Comparison of ENCODE assay signal across 11 cellular contexts in genomic region chr3:186787642-186788481, GRCh38. TPM values are rescaled to one million over a fixed set of nuclear protein-coding genes. Genes with fewer than 3 reads are reported as not detected.
DNase-seq lines count a peak whose midpoint lies in the region; ATAC-seq, FAIRE-seq and TF ChIP-seq lines count a peak whose summit lies in the region.
"Had no signal": no experiment of that assay in that cellular context is flagged by ENCODE, and none has a peak within 500 bp of the region (broad histone marks: within the 10 kb centered on the region; RNA-seq: fewer than 3 reads in every experiment).

No MANE protein-coding gene starts in this region.

- no peak for ATAC-seq in HepG2
- ATAC-seq in right lobe of liver: no peak
- ATAC-seq in SK-N-SH treated with all-trans-retinoic acid at 6 μM for 48 hours: no peak
- no peak for ATAC-seq in pancreas
- no peak for ATAC-seq in left cardiac atrium
- ATAC-seq in GM21576 (IDR thresholded peaks at IDR 0.05; ENCODE audit: unreplicated experiment): no peak

- H4K20me1 ChIP-seq in HepG2 (ENCODE audit: insufficient read depth, low read length): peaks cover 67% of the 10 kb centered on the region

- TSS peak; percentile 0 for BruUV-seq in HepG2 (replicated peaks; lab: Mats Ljungman, UMichigan)

- H3K9me3 ChIP-seq in HepG2 (ENCODE audit: low read length) (no peaks in the 10 kb centered on the region), right lobe of liver (no peaks in the 10 kb centered on the region), pancreas (no peaks in the 10 kb centered on the region)

- H2AFZ ChIP-seq in HepG2 (ENCODE audit: low read length): no peak overlapping the region

- POLR2A ChIA-PET in HepG2 (lab: Yijun Ruan, JAX): no interaction called here

- H3K27ac ChIP-seq in HepG2 (ENCODE audit: extremely low read length, insufficient read depth, low read length) (no peak overlapping the region), right lobe of liver (no peak overlapping the region), pancreas (no peak overlapping the region)

- 90% methylated on average over 15 of the region's 15 CpGs for WGBS in HepG2 (ENCODE audit: low lambda C conversion rate)
- 68% methylated on average over 15 of the region's 15 CpGs for WGBS in right lobe of liver (ENCODE audit: insufficient coverage, low coverage, low lambda C conversion rate, missing lambda C conversion rate)
- WGBS in pancreas, 2 donors: 56 to 59% methylated on average over 15 of the region's 15 CpGs

- H3K27me3 ChIP-seq in HepG2 (ENCODE audit: control insufficient read depth in 1 of 2, insufficient read depth in 2 of 2, low read length in 2 of 2) (no peaks in the 10 kb centered on the region; a peak in 1 of 5 replicates), right lobe of liver (no peaks in the 10 kb centered on the region), pancreas (no peaks in the 10 kb centered on the region)

- H3K79me2 ChIP-seq in HepG2 (ENCODE audit: insufficient read depth, low read length): peaks cover 35% of the 10 kb centered on the region

- intact Hi-C loops in HepG2 (cut with micrococcal nuclease; ENCODE audit: unreplicated experiment): no loop called here
- intact Hi-C loops in right lobe of liver (cut with DNase I): no loop called here
- intact Hi-C loops in pancreas (cut with DNase I): no loop called here
- intact Hi-C loops in left cardiac atrium (cut with DNase I): no loop called here

- peaks cover 37% of the 10 kb centered on the region for H3K4me1 ChIP-seq in HepG2 (ENCODE audit: insufficient read depth, low read length)
- H3K4me1 ChIP-seq in right lobe of liver: peaks cover 0 to 33% (median 10%) of the 10 kb centered on the region in 4 donors
- peaks cover 28 to 30% (median 28%) of the 10 kb centered on the region in 3 donors for H3K4me1 ChIP-seq in pancreas

- no peak for TF ChIP-seq RAD21 in HepG2 (CRISPR knock-in tag; IDR thresholded peaks at IDR 0.05)

- peak overlapping the region; percentile 82; the same call in 1 of the 2 replicates for H3K4me2 ChIP-seq in HepG2 (ENCODE audit: low read depth, low read length)

- H3K9ac ChIP-seq in HepG2 (ENCODE audit: insufficient read depth, low read depth, low read length): no peak overlapping the region

- CTCF ChIA-PET in HepG2 (lab: Yijun Ruan, JAX; ENCODE audit: low intra/inter-chr PET ratio, low total read pairs): no interaction called here

- no peak for TF ChIP-seq CTCF in HepG2 (CRISPR knock-in tag; IDR thresholded peaks at IDR 0.05)
- no peak for TF ChIP-seq CTCF in right lobe of liver (IDR thresholded peaks at IDR 0.05)
- no peak for TF ChIP-seq CTCF in pancreas (IDR thresholded peaks at IDR 0.05)

- TF ChIP-seq EP300 in HepG2 (IDR thresholded peaks at IDR 0.05; ENCODE audit: low read depth in 2 of 2, low read length in 2 of 2) (no peak), HepG2 (CRISPR knock-in tag; IDR thresholded peaks at IDR 0.05; ENCODE audit: borderline replicate concordance) (no peak)

- TF ChIP-seq POLR2A in HepG2 (IDR thresholded peaks at IDR 0.05; ENCODE audit: insufficient read depth in 1 of 2, low read depth in 2 of 2, low read length in 2 of 2) (no peak; a peak in 1 of 4 replicates), right lobe of liver (IDR thresholded peaks at IDR 0.05) (no peak)

- in situ Hi-C loops in HepG2 (cut with HindIII; ENCODE audit: extremely low pct_ligation_motif_present, low pct_unique_long_range_greater_than_20kb): no loop called here

- DNase-seq in HepG2 (ENCODE audit: low spot score): no peak
- DNase-seq in right lobe of liver: no peak
- peak; percentile 8 for DNase-seq in fibroblast of peridontal ligament (ENCODE audit: extremely low read depth)
- DNase-seq in dermis blood vessel endothelial cell: no peak
- DNase-seq in pancreas: no peak
- no peak for DNase-seq in left cardiac atrium
- DNase-seq: islet precursor cell, KG1 had no signal

- H3K4me3 ChIP-seq in HepG2 (replicated peaks in 1 of 3; ENCODE audit: insufficient read depth in 1 of 3, low read depth in 2 of 3, low read length in 3 of 3) (no peak overlapping the region), right lobe of liver (no peak overlapping the region), pancreas (peak overlapping the region in 2 of 4 donors; percentile 86)

- H3K36me3 ChIP-seq in HepG2 (replicated peaks in 1 of 2; ENCODE audit: control insufficient read depth in 1 of 2, insufficient read depth in 2 of 2, low read length in 2 of 2) (peaks cover 21 to 60% of the 10 kb centered on the region in 2 experiments), right lobe of liver (peaks cover 15 to 64% (median 50%) of the 10 kb centered on the region in 4 donors), pancreas (peaks cover 9 to 56% (median 37%) of the 10 kb centered on the region in 3 donors)

- no peak for FAIRE-seq in HepG2 (lab: Jason Lieb, UNC)
- FAIRE-seq in pancreas (lab: Jason Lieb, UNC): no peak

RNA-seq across cellular contexts. Expression of gene EIF4A2, which starts 4.5 kb away (rescaled TPM):
- total RNA-seq in HepG2 (2016; rRNA removed; fragmentation: Illumina TruSeq; extraction: Trizol) (446 and 480 TPM in 2 replicates), right lobe of liver (100 to 1,000 TPM in 5 of 6 experiments, 10 to 100 TPM in 1; 98.9 to 234 (median 131) TPM), dermis blood vessel endothelial cell (564 and 1,344 TPM in 2 replicates), pancreas (100 to 1,000 TPM; 209 to 308 (median 242) TPM), left cardiac atrium (100 to 1,000 TPM; 260 to 342 TPM)
- total RNA-seq in HepG2 (2016; cell fraction: cytosol; rRNA removed; fragmentation: Illumina TruSeq; extraction: Trizol; ENCODE audit: low read depth): 146 and 165 TPM in 2 replicates
- total RNA-seq in HepG2 (2016; cell fraction: insoluble cytoplasmic fraction; rRNA removed; fragmentation: Illumina TruSeq; extraction: Trizol): 450 and 480 TPM in 2 replicates
- total RNA-seq in HepG2 (2016; cell fraction: membrane; rRNA removed; fragmentation: Illumina TruSeq; extraction: Trizol): 286 and 327 TPM in 2 replicates
- total RNA-seq in HepG2 (2016; cell fraction: nucleus; rRNA removed; fragmentation: Illumina TruSeq; extraction: Trizol): 656 and 709 TPM in 2 replicates
- polyA plus RNA-seq in HepG2 (2011; rRNA removed) (475 and 596 TPM in 2 replicates), pancreas (100 to 1,000 TPM; 276 to 402 TPM)
- polyA plus RNA-seq in HepG2 (2011; cell fraction: cytosol; rRNA removed): 247 and 610 TPM in 2 replicates
- polyA plus RNA-seq in HepG2 (2011; cell fraction: nucleus; rRNA removed): 443 and 672 TPM in 2 replicates
- polyA plus RNA-seq in HepG2 (2012): 536 and 611 TPM in 2 replicates
- polyA plus RNA-seq in HepG2 (2016; cell fraction: cytosol; fragmentation: Illumina TruSeq; extraction: Trizol; ENCODE audit: low read depth): 52.8 and 60.6 TPM in 2 replicates
- polyA plus RNA-seq in HepG2 (2016; cell fraction: insoluble cytoplasmic fraction; fragmentation: Illumina TruSeq; extraction: Trizol; ENCODE audit: low read depth): 340 and 366 TPM in 2 replicates
- 139 and 154 TPM in 2 replicates for polyA plus RNA-seq in HepG2 (2016; cell fraction: membrane; fragmentation: Illumina TruSeq; extraction: Trizol; ENCODE audit: low read depth)
- polyA plus RNA-seq in HepG2 (2016; cell fraction: nucleus; fragmentation: Illumina TruSeq; extraction: Trizol; ENCODE audit: insufficient read depth, low read depth): 727 and 748 TPM in 2 replicates
- polyA minus RNA-seq in HepG2 (2011; rRNA and poly(A)+ RNA removed; ENCODE audit: low replicate concordance): 191 and 270 TPM in 2 replicates
- polyA minus RNA-seq in HepG2 (2011; cell fraction: cytosol; rRNA and poly(A)+ RNA removed): 288 and 321 TPM in 2 replicates
- 1,137 and 1,381 TPM in 2 replicates for polyA minus RNA-seq in HepG2 (2011; cell fraction: nucleus; rRNA and poly(A)+ RNA removed)

RNA-seq across cellular contexts. Expression of gene RFC4, which starts 18.4 kb away (rescaled TPM):
- total RNA-seq in HepG2 (2016; rRNA removed; fragmentation: Illumina TruSeq; extraction: Trizol) (103 and 109 TPM in 2 replicates), right lobe of liver (10 to 100 TPM in 2 of 6 experiments, 1 to 10 TPM in 4; 4.6 to 17.4 (median 5.6) TPM), dermis blood vessel endothelial cell (27.9 and 32.0 TPM in 2 replicates), pancreas (10 to 100 TPM in 1 of 6 donors, 1 to 10 TPM in 5; 5.1 to 11.5 (median 8.0) TPM), left cardiac atrium (10 to 100 TPM in 1 of 2 donors, 1 to 10 TPM in 1; 9.6 to 12.0 TPM)
- 40.2 and 42.1 TPM in 2 replicates for total RNA-seq in HepG2 (2016; cell fraction: cytosol; rRNA removed; fragmentation: Illumina TruSeq; extraction: Trizol; ENCODE audit: low read depth)
- 106 and 115 TPM in 2 replicates for total RNA-seq in HepG2 (2016; cell fraction: insoluble cytoplasmic fraction; rRNA removed; fragmentation: Illumina TruSeq; extraction: Trizol)
- total RNA-seq in HepG2 (2016; cell fraction: membrane; rRNA removed; fragmentation: Illumina TruSeq; extraction: Trizol): 31.0 and 31.4 TPM in 2 replicates
- 68.8 and 77.7 TPM in 2 replicates for total RNA-seq in HepG2 (2016; cell fraction: nucleus; rRNA removed; fragmentation: Illumina TruSeq; extraction: Trizol)
- polyA plus RNA-seq in HepG2 (2011; rRNA removed) (15.1 and 18.5 TPM in 2 replicates), pancreas (10 to 100 TPM in 1 of 2 donors, 1 to 10 TPM in 1; 7.0 to 10.9 TPM)
- 7.9 and 8.6 TPM in 2 replicates for polyA plus RNA-seq in HepG2 (2011; cell fraction: cytosol; rRNA removed)
- polyA plus RNA-seq in HepG2 (2011; cell fraction: nucleus; rRNA removed): 32.1 and 36.9 TPM in 2 replicates
- 26.8 and 40.8 TPM in 2 replicates for polyA plus RNA-seq in HepG2 (2012)
- 9.3 and 10.4 TPM in 2 replicates for polyA plus RNA-seq in HepG2 (2016; cell fraction: cytosol; fragmentation: Illumina TruSeq; extraction: Trizol; ENCODE audit: low read depth)
- polyA plus RNA-seq in HepG2 (2016; cell fraction: insoluble cytoplasmic fraction; fragmentation: Illumina TruSeq; extraction: Trizol; ENCODE audit: low read depth): 97.0 and 99.6 TPM in 2 replicates
- 10.8 and 11.9 TPM in 2 replicates for polyA plus RNA-seq in HepG2 (2016; cell fraction: membrane; fragmentation: Illumina TruSeq; extraction: Trizol; ENCODE audit: low read depth)
- 133 and 142 TPM in 2 replicates for polyA plus RNA-seq in HepG2 (2016; cell fraction: nucleus; fragmentation: Illumina TruSeq; extraction: Trizol; ENCODE audit: insufficient read depth, low read depth)
- polyA minus RNA-seq in HepG2 (2011; rRNA and poly(A)+ RNA removed; ENCODE audit: low replicate concordance): 2.1 and 21.7 TPM in 2 replicates
- polyA minus RNA-seq in HepG2 (2011; cell fraction: cytosol; rRNA and poly(A)+ RNA removed): 4.9 and 11.6 TPM in 2 replicates
- polyA minus RNA-seq in HepG2 (2011; cell fraction: nucleus; rRNA and poly(A)+ RNA removed): 11.7 and 14.3 TPM in 2 replicates

RNA-seq across cellular contexts. Expression of gene ADIPOQ, which starts 54.6 kb away (rescaled TPM):
- total RNA-seq in HepG2 (2016; rRNA removed; fragmentation: Illumina TruSeq; extraction: Trizol) (not detected in 2 replicates), right lobe of liver (not detected), dermis blood vessel endothelial cell (not detected in 2 replicates), pancreas (10 to 100 TPM in 1 of 6 donors, 1 to 10 TPM in 2, under 1 TPM in 3; 0.03 to 15.1 (median 0.72) TPM), left cardiac atrium (100 to 1,000 TPM; 125 to 192 TPM)
- not detected in 2 replicates for total RNA-seq in HepG2 (2016; cell fraction: cytosol; rRNA removed; fragmentation: Illumina TruSeq; extraction: Trizol; ENCODE audit: low read depth)
- not detected in 2 replicates for total RNA-seq in HepG2 (2016; cell fraction: insoluble cytoplasmic fraction; rRNA removed; fragmentation: Illumina TruSeq; extraction: Trizol)
- not detected in 2 replicates for total RNA-seq in HepG2 (2016; cell fraction: membrane; rRNA removed; fragmentation: Illumina TruSeq; extraction: Trizol)
- not detected in 2 replicates for total RNA-seq in HepG2 (2016; cell fraction: nucleus; rRNA removed; fragmentation: Illumina TruSeq; extraction: Trizol)
- polyA plus RNA-seq in HepG2 (2011; rRNA removed) (not detected in 2 replicates), pancreas (1 to 10 TPM in 1 of 2 donors, under 1 TPM in 1; 0.28 to 3.8 TPM)
- not detected in 2 replicates for polyA plus RNA-seq in HepG2 (2011; cell fraction: cytosol; rRNA removed)
- not detected in 2 replicates for polyA plus RNA-seq in HepG2 (2011; cell fraction: nucleus; rRNA removed)
- polyA plus RNA-seq in HepG2 (2012): not detected in 2 replicates
- not detected in 2 replicates for polyA plus RNA-seq in HepG2 (2016; cell fraction: cytosol; fragmentation: Illumina TruSeq; extraction: Trizol; ENCODE audit: low read depth)
- not detected in 2 replicates for polyA plus RNA-seq in HepG2 (2016; cell fraction: insoluble cytoplasmic fraction; fragmentation: Illumina TruSeq; extraction: Trizol; ENCODE audit: low read depth)
- not detected in 2 replicates for polyA plus RNA-seq in HepG2 (2016; cell fraction: membrane; fragmentation: Illumina TruSeq; extraction: Trizol; ENCODE audit: low read depth)
- not detected in 2 replicates for polyA plus RNA-seq in HepG2 (2016; cell fraction: nucleus; fragmentation: Illumina TruSeq; extraction: Trizol; ENCODE audit: insufficient read depth, low read depth)
- not detected in 2 replicates for polyA minus RNA-seq in HepG2 (2011; rRNA and poly(A)+ RNA removed; ENCODE audit: low replicate concordance)
- polyA minus RNA-seq in HepG2 (2011; cell fraction: cytosol; rRNA and poly(A)+ RNA removed): not detected in 2 replicates
- not detected in 2 replicates for polyA minus RNA-seq in HepG2 (2011; cell fraction: nucleus; rRNA and poly(A)+ RNA removed)
- total RNA-seq: SK-MEL-5 had no signal

Comparison
In these comparisons a context has a peak if more than half of its experiments do, and no peak if none do; other contexts are left out.
1. RNA of gene ADIPOQ, which starts 54.6 kb away (total RNA-seq): 125 to 192 TPM in left cardiac atrium; 0.03 to 15.1 TPM in pancreas, not detected in HepG2, not detected in right lobe of liver and not detected in dermis blood vessel endothelial cell; every median in the first group is over 4 times any median in the second.